Comparison of ENCODE assay signal across 10 cellular contexts in the genomic region with DNA sequence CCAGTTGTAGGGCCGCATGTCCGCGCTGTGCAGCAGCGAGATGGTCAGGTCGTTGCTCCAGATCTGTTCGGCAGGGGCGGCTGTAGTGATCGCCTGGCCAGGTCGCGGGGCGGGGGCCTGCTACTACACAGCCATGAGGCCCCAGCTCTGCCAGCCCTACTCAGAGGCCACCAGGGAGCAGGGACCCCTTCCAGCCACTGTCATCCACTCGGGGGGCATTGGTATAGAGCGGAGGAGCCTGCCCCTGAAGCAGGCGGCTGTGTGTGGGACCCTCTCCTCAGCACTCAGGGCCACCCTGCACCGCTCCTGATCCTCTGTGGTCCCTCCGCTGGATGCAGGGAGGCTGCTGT. TPM values are rescaled to one million over a fixed set of nuclear protein-coding genes. Genes with fewer than 3 reads are reported as not detected.
DNase-seq lines count a peak whose midpoint lies in the region; TF ChIP-seq lines count a peak whose summit lies in the region.
"Had no signal": no experiment of that assay in that cellular context is flagged by ENCODE, and none has a peak within 500 bp of the region (broad histone marks: within the 10 kb centered on the region; RNA-seq: fewer than 3 reads in every experiment).

No MANE protein-coding gene starts in this region.

- no peaks in the 10 kb centered on the region for H3F3A ChIP-seq in Loucy (ENCODE audit: low read depth)

- H3K9ac ChIP-seq in Loucy (ENCODE audit: low read depth, low read length, poor library complexity, severe bottlenecking): peak overlapping the region; percentile 95

- H3K27me3 Mint-ChIP-seq in dendritic cell treated with granulocyte-macrophage colony-stimulating factor and Interleukin-4, amounts not matched to agents 40 ng/mL and 50 ng/mL, for 4 days: no peaks in the 10 kb centered on the region
- H3K27me3 Mint-ChIP-seq in neural crest cell (ENCODE audit: low read depth): no peaks in the 10 kb centered on the region

- H3K36me3 ChIP-seq in BJ (ENCODE audit: control insufficient read depth, insufficient read depth, low read length): peaks cover 26% of the 10 kb centered on the region
- H3K36me3 ChIP-seq in Loucy (ENCODE audit: insufficient read depth, low read length): peaks cover 24% of the 10 kb centered on the region; the same call in 1 of the 2 replicates

- H3K4me1 Mint-ChIP-seq in dendritic cell treated with granulocyte-macrophage colony-stimulating factor and Interleukin-4, amounts not matched to agents 40 ng/mL and 50 ng/mL, for 4 days (ENCODE audit: low read depth): peaks cover 49% of the 10 kb centered on the region
- peaks cover 3% of the 10 kb centered on the region for H3K4me1 Mint-ChIP-seq in neural crest cell

- H2AFZ ChIP-seq in Loucy (ENCODE audit: low read length): no peak overlapping the region

- H4K20me1 ChIP-seq in Loucy (ENCODE audit: insufficient read depth, low read length, poor library complexity, severe bottlenecking): peaks cover 29% of the 10 kb centered on the region

- TF ChIP-seq CTCF in BJ (IDR thresholded peaks at IDR 0.05; ENCODE audit: insufficient read depth, low read depth, low read length): no peak
- no peak for TF ChIP-seq CTCF in Loucy (conservative IDR thresholded peaks at IDR 0.05; ENCODE audit: low read length)
- TF ChIP-seq CTCF in neural crest cell (conservative IDR thresholded peaks at IDR 0.05): no peak

- H3K27me3 ChIP-seq in BJ (ENCODE audit: control insufficient read depth, insufficient read depth, low read length): no peaks in the 10 kb centered on the region
- no peaks in the 10 kb centered on the region for H3K27me3 ChIP-seq in Loucy (ENCODE audit: insufficient read depth, low read length, poor library complexity, severe bottlenecking)

- no peak for DNase-seq in BJ (ENCODE audit: low read depth)
- no peak for DNase-seq in neural crest cell (ENCODE audit: low read depth, low spot score)
- DNase-seq in OCI-M1 (lab: John Stamatoyannopoulos, UW): no peak
- no peak for DNase-seq in NAMALWA (ENCODE audit: low spot score)
- no peak for DNase-seq in COR-L47 (lab: John Stamatoyannopoulos, UW)
- DNase-seq in DMS53 treated with DMSO at 0.1 percent for 48 hours (lab: John Stamatoyannopoulos, UW; ENCODE audit: unreplicated experiment): no peak
- DNase-seq: activated CD4-positive, alpha-beta T cell treated with anti-CD3 and anti-CD28 coated beads, Interleukin-2, amount 50 U/mL, for 1 hour; foreskin melanocyte had no signal

- peak overlapping the region; percentile 96 for H3K4me3 ChIP-seq in BJ (ENCODE audit: low read depth, low read length)
- peak overlapping the region; percentile 98 for H3K4me3 ChIP-seq in Loucy (ENCODE audit: low read length, poor library complexity, severe bottlenecking)

- no peaks in the 10 kb centered on the region for H3K9me3 ChIP-seq in Loucy (ENCODE audit: insufficient read depth, low read depth, low read length)

- H3K4me3 Mint-ChIP-seq in dendritic cell treated with granulocyte-macrophage colony-stimulating factor and Interleukin-4, amounts not matched to agents 40 ng/mL and 50 ng/mL, for 4 days: peak overlapping the region; percentile 77
- H3K4me3 Mint-ChIP-seq in neural crest cell: peak overlapping the region; percentile 57

- POLR2A ChIA-PET in BJ (lab: Charles Lee): no interaction called here

- peaks cover 26% of the 10 kb centered on the region for H3K79me2 ChIP-seq in Loucy (ENCODE audit: insufficient read depth, low read length)

- peak overlapping the region; percentile 94 for H3K4me2 ChIP-seq in Loucy (ENCODE audit: low read depth, low read length, poor library complexity, severe bottlenecking)

- H3K36me3 Mint-ChIP-seq in dendritic cell treated with granulocyte-macrophage colony-stimulating factor and Interleukin-4, amounts not matched to agents 40 ng/mL and 50 ng/mL, for 4 days (ENCODE audit: low read depth): peaks cover 58% of the 10 kb centered on the region
- H3K36me3 Mint-ChIP-seq in neural crest cell (ENCODE audit: low read depth): peaks cover 7% of the 10 kb centered on the region

- intact Hi-C loops in dendritic cell treated with granulocyte-macrophage colony-stimulating factor and Interleukin-4, amounts not matched to agents 40 ng/mL and 50 ng/mL, for 4 days (cut with micrococcal nuclease): loop anchor here (10.0 kb wide), 1 partner anchor 52 kb away; the partner anchor contains the start of genes CLIC3 and PAXX

- CTCF ChIA-PET in BJ (lab: Yijun Ruan, JAX): interaction anchor here (1.4 kb wide), 1 partner anchor 23 kb away, joined by 4 read pairs; no protein-coding TSS in a partner anchor

- no peaks in the 10 kb centered on the region for H3K9me3 Mint-ChIP-seq in dendritic cell treated with granulocyte-macrophage colony-stimulating factor and Interleukin-4, amounts not matched to agents 40 ng/mL and 50 ng/mL, for 4 days
- H3K9me3 Mint-ChIP-seq in neural crest cell: no peaks in the 10 kb centered on the region

- peaks cover 12% of the 10 kb centered on the region for H3K4me1 ChIP-seq in Loucy (ENCODE audit: insufficient read depth, low read length, poor library complexity, severe bottlenecking)

- peak overlapping the region; percentile 69 for H3K27ac Mint-ChIP-seq in dendritic cell treated with granulocyte-macrophage colony-stimulating factor and Interleukin-4, amounts not matched to agents 40 ng/mL and 50 ng/mL, for 4 days
- no peak overlapping the region for H3K27ac Mint-ChIP-seq in neural crest cell (ENCODE audit: unreplicated experiment)

- H3K9me2 ChIP-seq in Loucy (replicated peaks; ENCODE audit: low read depth, low read length): no peaks in the 10 kb centered on the region

RNA-seq across cellular contexts. Expression of gene FBXW5, which starts 1.7 kb away (rescaled TPM):
- polyA plus RNA-seq in BJ (2011; rRNA removed): 46.9 and 71.9 TPM in 2 replicates
- polyA minus RNA-seq in BJ (2011; rRNA and poly(A)+ RNA removed): 70.4 and 101 TPM in 2 replicates
- total RNA-seq in neural crest cell: 81.2 and 83.9 TPM in 2 replicates

RNA-seq across cellular contexts. Expression of gene C8G, which starts 2.2 kb away (rescaled TPM):
- polyA plus RNA-seq in BJ (2011; rRNA removed): 0.48 and 0.60 TPM in 2 replicates
- polyA minus RNA-seq in BJ (2011; rRNA and poly(A)+ RNA removed): 0.62 TPM in 1 of 2 replicates, not detected in the other
- total RNA-seq in neural crest cell: 0.59 and 0.98 TPM in 2 replicates

RNA-seq across cellular contexts. Expression of gene LCN12, which starts 9.2 kb away (rescaled TPM):
- polyA plus RNA-seq in BJ (2011; rRNA removed): 0.36 and 0.40 TPM in 2 replicates
- polyA minus RNA-seq in BJ (2011; rRNA and poly(A)+ RNA removed): not detected in 2 replicates
- 0.50 and 1.1 TPM in 2 replicates for total RNA-seq in neural crest cell

RNA-seq across cellular contexts. Expression of gene PTGDS, which starts 34.4 kb away (rescaled TPM):
- 0.31 and 0.58 TPM in 2 replicates for polyA plus RNA-seq in BJ (2011; rRNA removed)
- 0.47 TPM in 1 of 2 replicates, not detected in the other for polyA minus RNA-seq in BJ (2011; rRNA and poly(A)+ RNA removed)
- total RNA-seq in neural crest cell: not detected in 2 replicates

RNA-seq across cellular contexts. Expression of gene LCNL1, which starts 39.9 kb away (rescaled TPM):
- 0.01 and 0.06 TPM in 2 replicates for polyA plus RNA-seq in BJ (2011; rRNA removed)
- not detected in 2 replicates for polyA minus RNA-seq in BJ (2011; rRNA and poly(A)+ RNA removed)
- not detected in 2 replicates for total RNA-seq in neural crest cell
